Comparison of ENCODE assay signal across 12 cellular contexts in the genomic region with DNA sequence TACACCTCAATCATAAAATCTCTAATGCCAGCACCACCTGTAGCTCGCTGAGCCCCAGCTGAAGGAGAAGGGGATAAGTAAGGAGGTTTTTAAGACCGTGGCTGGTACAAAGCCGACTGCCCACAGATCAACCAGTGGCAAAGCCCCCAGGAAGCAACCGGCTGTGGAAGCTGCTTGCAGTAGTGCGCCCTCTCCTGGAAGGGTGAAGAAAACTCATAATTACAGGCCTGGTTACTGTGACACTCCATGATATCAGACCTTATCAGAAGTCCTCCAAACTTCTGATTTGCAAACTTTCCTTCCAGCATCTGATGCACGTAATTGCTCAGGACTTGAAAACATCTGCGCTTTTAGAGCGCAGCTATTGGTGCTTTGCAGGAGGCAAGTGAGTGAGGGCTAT.
DNase-seq lines count a peak whose midpoint lies in the region; ATAC-seq and TF ChIP-seq lines count a peak whose summit lies in the region.
"Had no signal": no experiment of that assay in that cellular context is flagged by ENCODE, and none has a peak within 500 bp of the region (broad histone marks: within the 10 kb centered on the region; RNA-seq: fewer than 3 reads in every experiment).

No MANE protein-coding gene starts in this region.

- no peaks in the 10 kb centered on the region for H3F3A ChIP-seq in OCI-LY1 (ENCODE audit: insufficient read depth, low read length)

- H3K9me3 ChIP-seq in OCI-LY1 (ENCODE audit: low read length): peaks cover 10% of the 10 kb centered on the region; the same call in 1 of the 2 replicates

- peaks cover 32% of the 10 kb centered on the region for H3K36me3 Mint-ChIP-seq in activated CD8-positive, alpha-beta memory T cell treated with anti-CD3 and anti-CD28 coated beads, Interleukin-2, amount 10 ng/mL, durations not matched to agents 7 days and 5 days

- H3K27me3 Mint-ChIP-seq in activated CD8-positive, alpha-beta memory T cell treated with anti-CD3 and anti-CD28 coated beads, Interleukin-2, amount 10 ng/mL, durations not matched to agents 7 days and 5 days: peaks cover 10% of the 10 kb centered on the region

- no peak overlapping the region for H3K9ac ChIP-seq in OCI-LY1 (ENCODE audit: low read length)

- no peak for ATAC-seq in activated CD8-positive, alpha-beta memory T cell treated with anti-CD3 and anti-CD28 coated beads, Interleukin-2, amount 10 ng/mL, durations not matched to agents 7 days and 5 days
- ATAC-seq in GM19324 (IDR thresholded peaks at IDR 0.05; ENCODE audit: low FRiP score, unreplicated experiment): no peak
- ATAC-seq: psoas muscle had no signal

- DNase-seq in AG10803 (ENCODE audit: low read depth) (no peak), GM06990 (ENCODE audit: extremely low read depth, insufficient read length) (no peak), fibroblast of mammary gland (ENCODE audit: low read depth) (no peak), substantia nigra (lab: John Stamatoyannopoulos, UW) (no peak), kidney glomerular epithelial cell (lab: John Stamatoyannopoulos, UW) (no peak)
- DNase-seq in activated CD8-positive, alpha-beta memory T cell treated with anti-CD3 and anti-CD28 coated beads, Interleukin-2, amount 10 ng/mL, durations not matched to agents 7 days and 5 days: no peak
- DNase-seq: DMS79, islet precursor cell, KG1, psoas muscle had no signal

- H3K4me3 ChIP-seq in AG10803 (ENCODE audit: low read length): no peak overlapping the region
- H3K4me3 ChIP-seq in GM06990 (replicated peaks; ENCODE audit: low read depth, low read length): no peak overlapping the region
- H3K4me3 ChIP-seq in OCI-LY1 (ENCODE audit: low read depth, low read length, poor library complexity, severe bottlenecking): no peak overlapping the region
- H3K4me3 ChIP-seq in fibroblast of mammary gland (ENCODE audit: control insufficient read depth, low read depth, low read length): no peak overlapping the region
- H3K4me3 ChIP-seq: psoas muscle had no signal

- peaks cover 16% of the 10 kb centered on the region for H3K9me3 Mint-ChIP-seq in activated CD8-positive, alpha-beta memory T cell treated with anti-CD3 and anti-CD28 coated beads, Interleukin-2, amount 10 ng/mL, durations not matched to agents 7 days and 5 days (ENCODE audit: low read depth)

- TF ChIP-seq CTCF in AG10803 (conservative IDR thresholded peaks at IDR 0.05; ENCODE audit: low read length) (peak; percentile 10; the same call in 1 of the 2 replicates), GM06990 (IDR thresholded peaks at IDR 0.05; ENCODE audit: insufficient read depth, low read length, poor library complexity, severe bottlenecking) (peak; percentile 19), OCI-LY1 (IDR thresholded peaks at IDR 0.05; ENCODE audit: low read length) (peak; percentile 76), fibroblast of mammary gland (conservative IDR thresholded peaks at IDR 0.05; ENCODE audit: control insufficient read depth, insufficient read depth, low read depth, low read length) (peak; percentile 17)

- H3K27ac Mint-ChIP-seq in activated CD8-positive, alpha-beta memory T cell treated with anti-CD3 and anti-CD28 coated beads, Interleukin-2, amount 10 ng/mL, durations not matched to agents 7 days and 5 days: no peak overlapping the region

- CTCF ChIA-PET in activated CD8-positive, alpha-beta memory T cell treated with anti-CD3 and anti-CD28 coated beads, Interleukin-2, amount 10 ng/mL, durations not matched to agents 7 days and 5 days (lab: Charles Lee): interaction anchor here (0.7 to 2.3 kb wide), 5 partner anchors 63 to 156 kb away, joined by 3 to 7 read pairs (median 3); a partner anchor contains a TSS

- no peak overlapping the region for H3K4me3 Mint-ChIP-seq in activated CD8-positive, alpha-beta memory T cell treated with anti-CD3 and anti-CD28 coated beads, Interleukin-2, amount 10 ng/mL, durations not matched to agents 7 days and 5 days

- no peak overlapping the region for H3K27ac ChIP-seq in OCI-LY1 (ENCODE audit: low read depth, low read length, poor library complexity, severe bottlenecking)
- H3K27ac ChIP-seq in substantia nigra (ENCODE audit: low read depth, low read length, poor library complexity, severe bottlenecking): no peak overlapping the region
- H3K27ac ChIP-seq: psoas muscle had no signal

- no peaks in the 10 kb centered on the region for H4K20me1 ChIP-seq in OCI-LY1 (ENCODE audit: insufficient read depth, low read length)

- no peaks in the 10 kb centered on the region for H3K27me3 ChIP-seq in GM06990 (replicated peaks; ENCODE audit: control insufficient read depth, insufficient read depth, low read length)
- no peaks in the 10 kb centered on the region for H3K27me3 ChIP-seq in OCI-LY1 (ENCODE audit: insufficient read depth, low read length)

- no peaks in the 10 kb centered on the region for H3K36me3 ChIP-seq in GM06990 (ENCODE audit: control insufficient read depth, insufficient read depth, low read length)
- H3K36me3 ChIP-seq in OCI-LY1 (ENCODE audit: insufficient read depth, low read length): no peaks in the 10 kb centered on the region

- no peaks in the 10 kb centered on the region for H3K79me2 ChIP-seq in OCI-LY1 (ENCODE audit: insufficient read depth, low read length)

- peaks cover 6% of the 10 kb centered on the region for H3K4me1 ChIP-seq in OCI-LY1 (ENCODE audit: insufficient read depth, low read length, severe bottlenecking)
- H3K4me1 ChIP-seq: psoas muscle had no signal

- no peak overlapping the region for H2AFZ ChIP-seq in OCI-LY1 (ENCODE audit: low read length)

- H3K4me2 ChIP-seq in OCI-LY1 (ENCODE audit: low read length): no peak overlapping the region

- H3K9me2 ChIP-seq in OCI-LY1 (ENCODE audit: low read depth, low read length): no peaks in the 10 kb centered on the region

- H3K4me1 Mint-ChIP-seq in activated CD8-positive, alpha-beta memory T cell treated with anti-CD3 and anti-CD28 coated beads, Interleukin-2, amount 10 ng/mL, durations not matched to agents 7 days and 5 days: peaks cover 23% of the 10 kb centered on the region

Comparison
In these comparisons a context has a peak if more than half of its experiments do, and no peak if none do; other contexts are left out.
1. CTCF ChIP-seq: peak in every context shown above with its lines; median percentile 76 in OCI-LY1; 19 in GM06990; 17 in fibroblast of mammary gland; 10 in AG10803.